22 cellular contexts compared by ENCODE assay signal in genomic region chr2:41711736-41712135, GRCh38.
"Had no signal": no experiment of that assay in that cellular context is flagged by ENCODE, and none has a peak within 500 bp of the region (broad histone marks: within the 10 kb centered on the region; RNA-seq: fewer than 3 reads in every experiment).

No MANE protein-coding gene starts in this region.

- H3K4me3 ChIP-seq: coronary artery, sigmoid colon, spleen, thoracic aorta, upper lobe of right lung had no signal

- H3K4me1 ChIP-seq: sigmoid colon, upper lobe of right lung had no signal

- H3K27me3 ChIP-seq: foreskin keratinocyte, sigmoid colon, spleen, upper lobe of right lung had no signal

- H3K36me3 ChIP-seq: sigmoid colon, spleen, thoracic aorta, upper lobe of right lung had no signal

- H3K9me3 ChIP-seq: sigmoid colon, spleen, thoracic aorta, upper lobe of right lung had no signal

- DNase-seq: activated CD4-positive, alpha-beta T cell treated with anti-CD3 and anti-CD28 coated beads for 36 hours; activated CD4-positive, alpha-beta T cell treated with anti-CD3 and anti-CD28 coated beads, Interleukin-2, amount 50 U/mL, for 4 hours; activated CD8-positive, alpha-beta memory T cell treated with anti-CD3 and anti-CD28 coated beads for 24 hours; activated CD8-positive, alpha-beta memory T cell treated with anti-CD3 and anti-CD28 coated beads, Interleukin-2, amount 50 U/mL, for 48 hours; activated naive CD4-positive, alpha-beta T cell; activated naive CD8-positive, alpha-beta T cell treated with anti-CD3 and anti-CD28 coated beads, Interleukin-2, amount 10 ng/mL, durations not matched to agents 7 days and 5 days; activated T-cell treated with anti-CD3 and anti-CD28 coated beads, Interleukin-2, amount 50 U/mL, for 4 hours; cerebellar nuclear complex; erythroblast; immature natural killer cell; left cardiac atrium; posterior cingulate gyrus; sigmoid colon; spleen; stimulated activated CD4-positive, alpha-beta T cell treated with anti-CD3 and anti-CD28 coated beads, Interleukin-4, amount 100 ng/mL, for 24 hours; stimulated activated naive CD4-positive, alpha-beta T cell treated with Interleukin-2 at 50 U/mL for 16 hours; T-helper 9 cell; upper lobe of right lung had no signal

- ATAC-seq: activated CD4-positive, alpha-beta T cell treated with anti-CD3 and anti-CD28 coated beads for 36 hours; activated T-cell treated with anti-CD3 and anti-CD28 coated beads, Interleukin-2, amount 50 U/mL, for 4 hours; upper lobe of right lung; WTC11 had no signal

- H3K27ac ChIP-seq: coronary artery, foreskin keratinocyte, sigmoid colon, spleen, thoracic aorta, upper lobe of right lung had no signal
